8 cellular contexts compared by ENCODE assay signal in genomic region chr10:74213571-74214162, GRCh38.
A peak's percentile ranks its signal among the peaks of the same experiment; 100 is the strongest.
DNase-seq lines count a peak whose midpoint lies in the region; ATAC-seq and FAIRE-seq lines count a peak whose summit lies in the region.

No MANE protein-coding gene starts in this region.

- no peak for ATAC-seq in GM18858 (IDR thresholded peaks at IDR 0.05; ENCODE audit: unreplicated experiment)

- FAIRE-seq in frontal cortex (lab: Jason Lieb, UNC): peak; percentile 24

- DNase-seq in NCI-H82 (lab: John Stamatoyannopoulos, UW): peak; percentile 21
- DNase-seq in NCI-H82 treated with DMSO at 0.1 percent for 48 hours (lab: John Stamatoyannopoulos, UW; ENCODE audit: unreplicated experiment): no peak
- peak; percentile 22 for DNase-seq in MV-4-11 (lab: John Stamatoyannopoulos, UW)
- DNase-seq in activated T-cell treated with anti-CD3 and anti-CD28 coated beads for 48 hours (ENCODE audit: low read depth): peak; percentile 12
- DNase-seq in frontal cortex (ENCODE audit: low spot score in 2 of 2): no peak
- DNase-seq in stimulated activated CD8-positive, alpha-beta memory T cell treated with anti-CD3 and anti-CD28 coated beads, Interleukin-7, amount 100 ng/mL, for 24 hours (ENCODE audit: low read depth): peak; percentile 17
- DNase-seq in NCI-H2081 treated with DMSO at 0.1 percent for 48 hours (lab: John Stamatoyannopoulos, UW): no peak

Comparison
In these comparisons a context has a peak if more than half of its experiments do, and no peak if none do; other contexts are left out.
1. DNase-seq: peak in NCI-H82 (single experiment), MV-4-11 (single experiment), activated T-cell treated with anti-CD3 and anti-CD28 coated beads for 48 hours (single experiment) and stimulated activated CD8-positive, alpha-beta memory T cell treated with anti-CD3 and anti-CD28 coated beads, Interleukin-7, amount 100 ng/mL, for 24 hours (single experiment); none in NCI-H82 treated with DMSO at 0.1 percent for 48 hours (single experiment), frontal cortex (0 of 2) and NCI-H2081 treated with DMSO at 0.1 percent for 48 hours (single experiment).